In the genomic region with DNA sequence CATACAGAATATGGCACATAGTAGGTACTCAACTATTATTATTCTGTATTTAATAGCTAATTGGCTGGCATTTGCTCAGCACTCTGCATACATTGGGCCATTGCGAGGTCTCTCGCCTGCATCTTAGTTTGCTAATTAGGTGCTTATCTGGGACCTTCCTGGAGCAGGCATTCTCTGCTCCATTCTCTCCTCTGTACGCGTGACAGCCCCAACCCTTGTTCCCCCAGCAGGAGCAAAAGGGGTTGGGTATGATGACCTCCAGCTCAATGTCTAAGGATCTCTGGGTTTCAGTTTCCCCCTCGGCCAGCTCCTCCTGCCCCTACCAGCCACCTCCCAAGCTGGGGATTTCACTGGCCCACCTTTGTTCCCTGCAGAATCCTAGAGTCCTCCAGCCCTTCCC, we compare ENCODE assay signal across 27 cellular contexts. TPM values are rescaled to one million over a fixed set of nuclear protein-coding genes. Genes with fewer than 3 reads are reported as not detected.
"Had no signal": no experiment of that assay in that cellular context is flagged by ENCODE, and none has a peak within 500 bp of the region (broad histone marks: within the 10 kb centered on the region; RNA-seq: fewer than 3 reads in every experiment).

No MANE protein-coding gene starts in this region.

- DNase-seq: activated CD8-positive, alpha-beta memory T cell treated with anti-CD3 and anti-CD28 coated beads for 24 hours; activated CD8-positive, alpha-beta memory T cell treated with anti-CD3 and anti-CD28 coated beads, Interleukin-2, amount 50 U/mL, for 48 hours; activated effector memory CD4-positive, alpha-beta T cell treated with anti-CD3 and anti-CD28 coated beads, Interleukin-2, amount 50 U/mL, for 16 hours; activated naive CD4-positive, alpha-beta T cell treated with anti-CD3 and anti-CD28 coated beads, Interleukin-2, amount 50 U/mL, for 16 hours; activated T-cell treated with anti-CD3 and anti-CD28 coated beads, Interleukin-2, amount 50 U/mL, for 48 hours; aorta; effector CD4-positive, alpha-beta T cell; gastrocnemius medialis; head of caudate nucleus; occipital lobe; stimulated activated CD4-positive, alpha-beta T cell treated with anti-CD3 and anti-CD28 coated beads, Interleukin-15, amount 100 ng/mL, for 24 hours; stimulated activated CD4-positive, alpha-beta T cell treated with anti-CD3 and anti-CD28 coated beads, Interleukin-2, amount 100 ng/mL, for 48 hours; T-helper 1 cell; T1000; transverse colon had no signal

- H3K9me3 Mint-ChIP-seq: central memory CD8-positive, alpha-beta T cell; mesothelial cell of epicardium; natural killer cell treated with Interleukin-12 subunit alpha and Interleukin-12 subunit beta and Interleukin-15 and Interleukin-18, amount 100 ng/mL, for 72 hours; stimulated activated naive CD8-positive, alpha-beta T cell treated with anti-CD3 and anti-CD28 coated beads, Interleukin-15, Interleukin-2, amounts not matched to agents 100 ng/mL and 50 ng/mL, for 24 hours had no signal

- FAIRE-seq: keratinocyte had no signal

- H3K9me3 ChIP-seq: gastrocnemius medialis, suprapubic skin, transverse colon, vagina had no signal

- H3K36me3 ChIP-seq: gastrocnemius medialis, suprapubic skin, transverse colon, vagina had no signal

- H3K27me3 ChIP-seq: gastrocnemius medialis, suprapubic skin, transverse colon, vagina had no signal

- H3K27me3 Mint-ChIP-seq: stimulated activated naive CD8-positive, alpha-beta T cell treated with anti-CD3 and anti-CD28 coated beads, Interleukin-15, Interleukin-2, amounts not matched to agents 100 ng/mL and 50 ng/mL, for 24 hours had no signal

- H3K4me3 ChIP-seq: coronary artery, gastrocnemius medialis, lung, suprapubic skin, transverse colon, vagina had no signal

- H3K36me3 Mint-ChIP-seq: mesothelial cell of epicardium; natural killer cell treated with Interleukin-12 subunit alpha and Interleukin-12 subunit beta and Interleukin-15 and Interleukin-18, amount 100 ng/mL, for 72 hours had no signal

- H3K4me3 Mint-ChIP-seq: central memory CD8-positive, alpha-beta T cell; mesothelial cell of epicardium; natural killer cell treated with Interleukin-12 subunit alpha and Interleukin-12 subunit beta and Interleukin-15 and Interleukin-18, amount 100 ng/mL, for 72 hours; stimulated activated naive CD8-positive, alpha-beta T cell treated with anti-CD3 and anti-CD28 coated beads, Interleukin-15, Interleukin-2, amounts not matched to agents 100 ng/mL and 50 ng/mL, for 24 hours had no signal

- H3K4me1 ChIP-seq: gastrocnemius medialis had no signal

- H3K27ac ChIP-seq: coronary artery, gastrocnemius medialis, suprapubic skin, vagina had no signal

- H3K27ac Mint-ChIP-seq: mesothelial cell of epicardium; natural killer cell treated with Interleukin-12 subunit alpha and Interleukin-12 subunit beta and Interleukin-15 and Interleukin-18, amount 100 ng/mL, for 72 hours; progenitor cell of endocrine pancreas; stimulated activated naive CD8-positive, alpha-beta T cell treated with anti-CD3 and anti-CD28 coated beads, Interleukin-15, Interleukin-2, amounts not matched to agents 100 ng/mL and 50 ng/mL, for 24 hours had no signal

RNA-seq across cellular contexts. Expression of a gene that starts 9.7 kb away (rescaled TPM):
- total RNA-seq: esophagus mucosa; gastrocnemius medialis; natural killer cell treated with Interleukin-12 subunit alpha and Interleukin-12 subunit beta and Interleukin-15 and Interleukin-18, amount 100 ng/mL, for 72 hours; occipital lobe; skeletal muscle tissue; suprapubic skin; vagina had no signal
- polyA plus RNA-seq: keratinocyte had no signal
